23 cellular contexts compared by ENCODE assay signal in the genomic region with DNA sequence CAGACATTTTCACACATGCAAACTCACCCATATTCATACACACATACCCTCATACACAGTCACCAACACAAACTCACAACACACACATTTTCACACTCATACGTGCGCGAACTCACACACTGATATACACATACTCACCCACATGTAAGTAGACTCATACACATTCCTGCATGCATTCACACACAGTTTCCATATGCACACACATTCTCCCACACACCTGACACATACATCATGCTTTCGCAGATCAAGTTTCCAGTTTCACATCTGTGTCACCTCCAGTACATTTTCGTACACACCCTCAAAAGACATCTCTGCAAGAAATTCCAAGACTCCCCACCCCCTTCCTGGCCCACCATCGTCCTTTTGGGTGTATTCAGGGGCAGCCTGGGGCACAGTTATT. TPM values are rescaled to one million over a fixed set of nuclear protein-coding genes. Genes with fewer than 3 reads are reported as not detected.
"Had no signal": no experiment of that assay in that cellular context is flagged by ENCODE, and none has a peak within 500 bp of the region (broad histone marks: within the 10 kb centered on the region; RNA-seq: fewer than 3 reads in every experiment).

No MANE protein-coding gene starts in this region.

- ATAC-seq: esophagus mucosa; gastrocnemius medialis; left ventricle myocardium superior; naive thymus-derived CD8-positive, alpha-beta T cell; T-helper 17 cell had no signal

- H3K4me1 ChIP-seq: gastrocnemius medialis, tibial nerve had no signal

- H3K27me3 ChIP-seq: gastrocnemius medialis, spleen, tibial nerve had no signal

- H3K4me1 Mint-ChIP-seq: activated B cell treated with CpG ODN at 0.5 μM for 24 hours, T-helper 17 cell had no signal

- H3K4me3 Mint-ChIP-seq: activated B cell treated with CpG ODN at 0.5 μM for 24 hours; activated CD4-positive, alpha-beta memory T cell treated with anti-CD3 and anti-CD28 coated beads for 36 hours; activated T-helper 1 cell treated with anti-CD3 and anti-CD28 coated beads, Interleukin-12 subunit alpha, Interleukin-12 subunit beta, Interleukin-2, Interleukin-4 antibody, amounts not matched to agents 30 ng/mL and 10 ng/mL and 1 ng/mL, durations not matched to agents 14 hours and 24 hours and 36 hours; mesothelial cell of epicardium; naive thymus-derived CD8-positive, alpha-beta T cell; stimulated activated naive CD8-positive, alpha-beta T cell treated with anti-CD3 and anti-CD28 coated beads, Interleukin-15, Interleukin-2, amounts not matched to agents 100 ng/mL and 50 ng/mL, for 24 hours; T-helper 17 cell had no signal

- H3K9me3 Mint-ChIP-seq: activated B cell treated with CpG ODN at 0.5 μM for 24 hours; activated CD4-positive, alpha-beta memory T cell treated with anti-CD3 and anti-CD28 coated beads for 36 hours; activated T-helper 1 cell treated with anti-CD3 and anti-CD28 coated beads, Interleukin-12 subunit alpha, Interleukin-12 subunit beta, Interleukin-2, Interleukin-4 antibody, amounts not matched to agents 30 ng/mL and 10 ng/mL and 1 ng/mL, durations not matched to agents 14 hours and 24 hours and 36 hours; mesothelial cell of epicardium; naive thymus-derived CD8-positive, alpha-beta T cell; stimulated activated naive CD8-positive, alpha-beta T cell treated with anti-CD3 and anti-CD28 coated beads, Interleukin-15, Interleukin-2, amounts not matched to agents 100 ng/mL and 50 ng/mL, for 24 hours had no signal

- DNase-seq: activated B cell treated with CpG ODN at 0.5 μM for 24 hours; activated CD4-positive, alpha-beta memory T cell treated with anti-CD3 and anti-CD28 coated beads for 36 hours; activated CD4-positive, alpha-beta T cell treated with anti-CD3 and anti-CD28 coated beads for 4 hours; activated naive CD4-positive, alpha-beta T cell; effector CD4-positive, alpha-beta T cell; gastrocnemius medialis; hippocampal formation; left ventricle myocardium superior; mammary epithelial cell; naive thymus-derived CD8-positive, alpha-beta T cell; retina; spleen; stimulated activated CD4-positive, alpha-beta T cell treated with anti-CD3 and anti-CD28 coated beads, Interleukin-4, amount 100 ng/mL, for 1 hour; SW 1271; T-helper 17 cell had no signal

- H3K27ac Mint-ChIP-seq: activated B cell treated with CpG ODN at 0.5 μM for 24 hours; activated CD4-positive, alpha-beta memory T cell treated with anti-CD3 and anti-CD28 coated beads for 36 hours; activated T-helper 1 cell treated with anti-CD3 and anti-CD28 coated beads, Interleukin-12 subunit alpha, Interleukin-12 subunit beta, Interleukin-2, Interleukin-4 antibody, amounts not matched to agents 30 ng/mL and 10 ng/mL and 1 ng/mL, durations not matched to agents 14 hours and 24 hours and 36 hours; mesothelial cell of epicardium; naive thymus-derived CD8-positive, alpha-beta T cell; progenitor cell of endocrine pancreas; stimulated activated naive CD8-positive, alpha-beta T cell treated with anti-CD3 and anti-CD28 coated beads, Interleukin-15, Interleukin-2, amounts not matched to agents 100 ng/mL and 50 ng/mL, for 24 hours had no signal

- H3K27me3 Mint-ChIP-seq: activated B cell treated with CpG ODN at 0.5 μM for 24 hours had no signal

- H3K36me3 ChIP-seq: cardiac muscle cell, gastrocnemius medialis, spleen, tibial nerve had no signal

- H3K27ac ChIP-seq: cardiac muscle cell, gastrocnemius medialis, SK-N-MC, tibial nerve had no signal

- H3K9me3 ChIP-seq: gastrocnemius medialis, spleen had no signal

- H3K4me3 ChIP-seq: cardiac muscle cell, gastrocnemius medialis, SK-N-MC, spleen, tibial nerve had no signal

- H3K36me3 Mint-ChIP-seq: activated CD4-positive, alpha-beta memory T cell treated with anti-CD3 and anti-CD28 coated beads for 36 hours; mesothelial cell of epicardium; naive thymus-derived CD8-positive, alpha-beta T cell had no signal

RNA-seq across cellular contexts. Expression of a gene that starts 35.6 kb away (rescaled TPM):
- total RNA-seq: activated B cell treated with CpG ODN at 0.5 μM for 24 hours; activated CD4-positive, alpha-beta memory T cell treated with anti-CD3 and anti-CD28 coated beads for 36 hours; activated T-helper 1 cell treated with anti-CD3 and anti-CD28 coated beads, Interleukin-12 subunit alpha, Interleukin-12 subunit beta, Interleukin-2, Interleukin-4 antibody, amounts not matched to agents 30 ng/mL and 10 ng/mL and 1 ng/mL, durations not matched to agents 14 hours and 24 hours and 36 hours; T-helper 17 cell had no signal
- polyA plus RNA-seq: naive thymus-derived CD8-positive, alpha-beta T cell had no signal
